In genomic region chr20:44809380-44810060, GRCh38 we compare ENCODE assay signal across 12 cellular contexts. TPM values are rescaled to one million over a fixed set of nuclear protein-coding genes. Genes with fewer than 3 reads are reported as not detected.
DNase-seq lines count a peak whose midpoint lies in the region; ATAC-seq and TF ChIP-seq lines count a peak whose summit lies in the region.
"Had no signal": no experiment of that assay in that cellular context is flagged by ENCODE, and none has a peak within 500 bp of the region (broad histone marks: within the 10 kb centered on the region; RNA-seq: fewer than 3 reads in every experiment).

No MANE protein-coding gene starts in this region.

- H3K4me1 Mint-ChIP-seq in CD4-positive, alpha-beta T cell (ENCODE audit: low read depth), result peaks cover 7% of the 10 kb centered on the region
- H3K4me1 Mint-ChIP-seq in endodermal cell (peaks cover 9% of the 10 kb centered on the region), neural progenitor cell (peaks cover 33% of the 10 kb centered on the region)
- H3K4me1 Mint-ChIP-seq in activated T-helper 1 cell treated with anti-CD3 and anti-CD28 coated beads, Interleukin-12 subunit alpha, Interleukin-12 subunit beta, Interleukin-2, Interleukin-4 antibody, amounts not matched to agents 30 ng/mL and 10 ng/mL and 1 ng/mL, durations not matched to agents 14 hours and 24 hours and 36 hours (ENCODE audit: low read depth), result no peaks in the 10 kb centered on the region

- H3F3A ChIP-seq in neural progenitor cell (ENCODE audit: low read depth), result peaks cover 9% of the 10 kb centered on the region

- 35 to 62% methylated on average over 16 to 34 of the region's 34 CpGs for WGBS in endodermal cell (ENCODE audit: insufficient coverage in 1 of 2, insufficient read length in 1 of 2), 2 experiments

- no peak overlapping the region for H3K9ac ChIP-seq in HUES48 (ENCODE audit: low read depth, low read length)
- H3K9ac ChIP-seq in endodermal cell (ENCODE audit: extremely low read depth, low read length, poor library complexity, severe bottlenecking), result no peak overlapping the region
- no peak overlapping the region for H3K9ac ChIP-seq in neural progenitor cell

- no peaks in the 10 kb centered on the region for H3K9me3 Mint-ChIP-seq in CD4-positive, alpha-beta T cell
- H3K9me3 Mint-ChIP-seq in endodermal cell (no peaks in the 10 kb centered on the region), neural progenitor cell (no peaks in the 10 kb centered on the region)
- no peaks in the 10 kb centered on the region for H3K9me3 Mint-ChIP-seq in activated T-helper 1 cell treated with anti-CD3 and anti-CD28 coated beads, Interleukin-12 subunit alpha, Interleukin-12 subunit beta, Interleukin-2, Interleukin-4 antibody, amounts not matched to agents 30 ng/mL and 10 ng/mL and 1 ng/mL, durations not matched to agents 14 hours and 24 hours and 36 hours

- H3K4me2 ChIP-seq in neural progenitor cell, result peak overlapping the region; percentile 97

- peak overlapping the region; percentile 90 for H2AFZ ChIP-seq in neural progenitor cell (replicated peaks)

- H3K4me3 ChIP-seq in HUES48 (ENCODE audit: low read depth, low read length) (peak overlapping the region; percentile 75), endodermal cell (ENCODE audit: low read length) (peak overlapping the region; percentile 40), neural progenitor cell (peak overlapping the region; percentile 57), foreskin fibroblast (ENCODE audit: low read depth in 1 of 2, low read length in 2 of 2) (no peak overlapping the region)

- no peak for DNase-seq in CD4-positive, alpha-beta T cell
- peak; percentile 78 for DNase-seq in endodermal cell
- DNase-seq in neural progenitor cell (ENCODE audit: low spot score), result no peak
- no peak for DNase-seq in 8988T
- no peak for DNase-seq in activated T-helper 1 cell treated with anti-CD3 and anti-CD28 coated beads, Interleukin-12 subunit alpha, Interleukin-12 subunit beta, Interleukin-2, Interleukin-4 antibody, amounts not matched to agents 30 ng/mL and 10 ng/mL and 1 ng/mL, durations not matched to agents 14 hours and 24 hours and 36 hours (ENCODE audit: low spot score)
- no peak for DNase-seq in foreskin fibroblast
- no peak for DNase-seq in stimulated activated CD4-positive, alpha-beta T cell treated with anti-CD3 and anti-CD28 coated beads, Interleukin-2, amount 100 ng/mL, for 48 hours
- DNase-seq: hippocampal formation; occipital lobe; stimulated activated CD4-positive, alpha-beta T cell treated with anti-CD3 and anti-CD28 coated beads, Interleukin-4, amount 100 ng/mL, for 24 hours; SW 1271 had no signal

- peaks cover 68% of the 10 kb centered on the region for H3K27me3 ChIP-seq in CD4-positive, alpha-beta T cell (ENCODE audit: control insufficient read depth, insufficient read depth, low read length)
- H3K27me3 ChIP-seq in HUES48 (ENCODE audit: control insufficient read depth, insufficient read depth, low read length) (peaks cover 53% of the 10 kb centered on the region), endodermal cell (ENCODE audit: control insufficient read depth, insufficient read depth, low read length, poor library complexity, severe bottlenecking) (peaks cover 79% of the 10 kb centered on the region), neural progenitor cell (peaks cover 76% of the 10 kb centered on the region)

- H3K27ac ChIP-seq in CD4-positive, alpha-beta T cell (ENCODE audit: low read depth, low read length), result no peak overlapping the region
- no peak overlapping the region for H3K27ac ChIP-seq in HUES48 (ENCODE audit: low read depth, low read length)
- no peak overlapping the region for H3K27ac ChIP-seq in endodermal cell (ENCODE audit: low read depth, low read length)
- no peak overlapping the region for H3K27ac ChIP-seq in neural progenitor cell

- no peak overlapping the region for H3K27ac Mint-ChIP-seq in CD4-positive, alpha-beta T cell
- no peak overlapping the region for H3K27ac Mint-ChIP-seq in endodermal cell
- H3K27ac Mint-ChIP-seq in neural progenitor cell, result no peak overlapping the region
- H3K27ac Mint-ChIP-seq in activated T-helper 1 cell treated with anti-CD3 and anti-CD28 coated beads, Interleukin-12 subunit alpha, Interleukin-12 subunit beta, Interleukin-2, Interleukin-4 antibody, amounts not matched to agents 30 ng/mL and 10 ng/mL and 1 ng/mL, durations not matched to agents 14 hours and 24 hours and 36 hours, result no peak overlapping the region

- H3K9me3 ChIP-seq in CD4-positive, alpha-beta T cell (ENCODE audit: control insufficient read depth, low read length), result peaks cover 6% of the 10 kb centered on the region
- no peaks in the 10 kb centered on the region for H3K9me3 ChIP-seq in HUES48 (ENCODE audit: control insufficient read depth, insufficient read depth, low read length)
- H3K9me3 ChIP-seq in endodermal cell (ENCODE audit: control insufficient read depth, low read length), result peaks cover 4% of the 10 kb centered on the region
- H3K9me3 ChIP-seq in neural progenitor cell (ENCODE audit: low read depth), result no peaks in the 10 kb centered on the region

- peaks cover 34% of the 10 kb centered on the region for H4K20me1 ChIP-seq in neural progenitor cell (ENCODE audit: low read depth)

- POLR2A ChIA-PET in CD4-positive, alpha-beta T cell (lab: Charles Lee), result no interaction called here

- ATAC-seq in CD4-positive, alpha-beta T cell (ENCODE audit: poor library complexity), result no peak

- no peak for TF ChIP-seq CTCF in CD4-positive, alpha-beta T cell (IDR thresholded peaks at IDR 0.05)
- TF ChIP-seq CTCF in endodermal cell (conservative IDR thresholded peaks at IDR 0.05) (no peak), neural progenitor cell (IDR thresholded peaks at IDR 0.05) (no peak), foreskin fibroblast (IDR thresholded peaks at IDR 0.05; ENCODE audit: low read depth, low read length) (no peak)

- no peaks in the 10 kb centered on the region for H3K36me3 ChIP-seq in HUES48 (ENCODE audit: control insufficient read depth, insufficient read depth, low read length)
- H3K36me3 ChIP-seq in endodermal cell (ENCODE audit: control insufficient read depth, insufficient read depth, low read length), result no peaks in the 10 kb centered on the region
- no peaks in the 10 kb centered on the region for H3K36me3 ChIP-seq in neural progenitor cell

- no peaks in the 10 kb centered on the region for H3K36me3 Mint-ChIP-seq in CD4-positive, alpha-beta T cell (ENCODE audit: low read depth)
- H3K36me3 Mint-ChIP-seq in endodermal cell (ENCODE audit: low read depth), result no peaks in the 10 kb centered on the region
- H3K36me3 Mint-ChIP-seq in neural progenitor cell, result peaks cover 3% of the 10 kb centered on the region
- no peaks in the 10 kb centered on the region for H3K36me3 Mint-ChIP-seq in activated T-helper 1 cell treated with anti-CD3 and anti-CD28 coated beads, Interleukin-12 subunit alpha, Interleukin-12 subunit beta, Interleukin-2, Interleukin-4 antibody, amounts not matched to agents 30 ng/mL and 10 ng/mL and 1 ng/mL, durations not matched to agents 14 hours and 24 hours and 36 hours (ENCODE audit: low read depth)

- intact Hi-C loops in CD4-positive, alpha-beta T cell (cut with DNase I, micrococcal nuclease), result no loop called here
- intact Hi-C loops in activated T-helper 1 cell treated with anti-CD3 and anti-CD28 coated beads, Interleukin-12 subunit alpha, Interleukin-12 subunit beta, Interleukin-2, Interleukin-4 antibody, amounts not matched to agents 30 ng/mL and 10 ng/mL and 1 ng/mL, durations not matched to agents 14 hours and 24 hours and 36 hours (cut with micrococcal nuclease), result no loop called here

- peaks cover 74% of the 10 kb centered on the region for H3K27me3 Mint-ChIP-seq in CD4-positive, alpha-beta T cell
- H3K27me3 Mint-ChIP-seq in endodermal cell (ENCODE audit: insufficient read depth) (peaks cover 77% of the 10 kb centered on the region), neural progenitor cell (ENCODE audit: insufficient read depth, low read depth) (peaks cover 44% of the 10 kb centered on the region)
- peaks cover 64% of the 10 kb centered on the region for H3K27me3 Mint-ChIP-seq in activated T-helper 1 cell treated with anti-CD3 and anti-CD28 coated beads, Interleukin-12 subunit alpha, Interleukin-12 subunit beta, Interleukin-2, Interleukin-4 antibody, amounts not matched to agents 30 ng/mL and 10 ng/mL and 1 ng/mL, durations not matched to agents 14 hours and 24 hours and 36 hours (ENCODE audit: insufficient read depth)

- peak overlapping the region; percentile 25 for H3K4me3 Mint-ChIP-seq in CD4-positive, alpha-beta T cell
- H3K4me3 Mint-ChIP-seq in endodermal cell (peak overlapping the region; percentile 63), neural progenitor cell (peak overlapping the region; percentile 81)
- H3K4me3 Mint-ChIP-seq in activated T-helper 1 cell treated with anti-CD3 and anti-CD28 coated beads, Interleukin-12 subunit alpha, Interleukin-12 subunit beta, Interleukin-2, Interleukin-4 antibody, amounts not matched to agents 30 ng/mL and 10 ng/mL and 1 ng/mL, durations not matched to agents 14 hours and 24 hours and 36 hours, result no peak overlapping the region

- H3K4me1 ChIP-seq in HUES48 (ENCODE audit: control insufficient read depth, insufficient read depth, low read length) (peaks cover 12% of the 10 kb centered on the region; the same call in 1 of the 2 replicates), endodermal cell (ENCODE audit: control insufficient read depth, insufficient read depth, low read length) (no peaks in the 10 kb centered on the region), neural progenitor cell (peaks cover 13% of the 10 kb centered on the region)

- CTCF ChIA-PET in CD4-positive, alpha-beta T cell (lab: Charles Lee), result no interaction called here

- H3K79me2 ChIP-seq in neural progenitor cell (ENCODE audit: low read depth), result no peaks in the 10 kb centered on the region

RNA-seq across cellular contexts. Expression of gene RIMS4, which starts 0.8 kb away (rescaled TPM):
- total RNA-seq in CD4-positive, alpha-beta T cell, result not detected
- total RNA-seq in endodermal cell (10 to 100 TPM in 1 of 2 donors, 1 to 10 TPM in 1; 4.3 to 13.0 TPM), neural progenitor cell (ENCODE audit: low replicate concordance) (5.3 and 7.8 TPM in 2 replicates)
- 13.4 TPM for polyA plus RNA-seq in endodermal cell (2013, experiment 1 of 2)
- 11.1 TPM for polyA plus RNA-seq in endodermal cell (2013, experiment 2 of 2)
- total RNA-seq in activated T-helper 1 cell treated with anti-CD3 and anti-CD28 coated beads, Interleukin-12 subunit alpha, Interleukin-12 subunit beta, Interleukin-2, Interleukin-4 antibody, amounts not matched to agents 30 ng/mL and 10 ng/mL and 1 ng/mL, durations not matched to agents 14 hours and 24 hours and 36 hours, result not detected in 2 replicates

Comparison
In these comparisons a context has a peak if more than half of its experiments do, and no peak if none do; other contexts are left out.
1. H3K4me3 ChIP-seq: peak in HUES48 (single experiment), endodermal cell (single experiment) and neural progenitor cell (single experiment); none in foreskin fibroblast (0 of 2).